ENCODE assay signal across 8 cellular contexts in genomic region chr19:43503501-43504425, GRCh38. TPM values are rescaled to one million over a fixed set of nuclear protein-coding genes. Genes with fewer than 3 reads are reported as not detected.
A peak's percentile ranks its signal among the peaks of the same experiment; 100 is the strongest.
DNase-seq lines count a peak whose midpoint lies in the region; ATAC-seq and TF ChIP-seq lines count a peak whose summit lies in the region.

No MANE protein-coding gene starts in this region.

- H3K79me2 ChIP-seq in MM.1S (ENCODE audit: low read length), result no peaks in the 10 kb centered on the region

- H3K9ac ChIP-seq in MM.1S (ENCODE audit: low read length), result peak overlapping the region; percentile 62; the same call in 1 of the 2 replicates

- no peaks in the 10 kb centered on the region for H3K4me1 ChIP-seq in HAP-1
- H3K4me1 ChIP-seq in MM.1S (ENCODE audit: low read length), result peaks cover 8% of the 10 kb centered on the region
- H3K4me1 ChIP-seq in SJSA1 (replicated peaks), result peaks cover 8% of the 10 kb centered on the region
- H3K4me1 ChIP-seq in testis, result peaks cover 11% of the 10 kb centered on the region

- ATAC-seq in omental fat pad (ENCODE audit: low FRiP score), result peak; percentile 98

- no peaks in the 10 kb centered on the region for H4K20me1 ChIP-seq in MM.1S (ENCODE audit: insufficient read depth, low read length)

- in situ Hi-C loops in HAP-1 (cut with MboI; ENCODE audit: low sequenced_read_pairs), result no loop called here

- H3F3A ChIP-seq in MM.1S (ENCODE audit: insufficient read depth, low read length), result peaks cover 4% of the 10 kb centered on the region; the same call in 1 of the 2 replicates

- H3K27ac Mint-ChIP-seq in activated naive CD4-positive, alpha-beta T cell treated with anti-CD3 and anti-CD28 coated beads for 36 hours, result peak overlapping the region; percentile 92

- peak; percentile 9 for TF ChIP-seq POLR2A in testis (IDR thresholded peaks at IDR 0.05)

- no peaks in the 10 kb centered on the region for H3K27me3 ChIP-seq in HAP-1 (ENCODE audit: low read depth)
- H3K27me3 ChIP-seq in MM.1S (replicated peaks; ENCODE audit: insufficient read depth, low read length), result no peaks in the 10 kb centered on the region
- H3K27me3 ChIP-seq in SJSA1 (replicated peaks), result no peaks in the 10 kb centered on the region
- H3K27me3 ChIP-seq in testis, result no peaks in the 10 kb centered on the region

- intact Hi-C loops in activated naive CD4-positive, alpha-beta T cell treated with anti-CD3 and anti-CD28 coated beads for 36 hours (cut with micrococcal nuclease), result loop anchor here (1.0 to 2.0 kb wide), 9 partner anchors 16 to 165 kb away; partner anchors contain the start of genes ETHE1, IRGQ, ZNF575 and ZNF576
- intact Hi-C loops in testis (cut with DNase I; ENCODE audit: low total_unique reads), result no loop called here

- H3K9me3 ChIP-seq in HAP-1, result no peaks in the 10 kb centered on the region
- no peaks in the 10 kb centered on the region for H3K9me3 ChIP-seq in MM.1S (replicated peaks; ENCODE audit: insufficient read depth, low read length)
- H3K9me3 ChIP-seq in SJSA1 (replicated peaks), result no peaks in the 10 kb centered on the region
- H3K9me3 ChIP-seq in testis, result no peaks in the 10 kb centered on the region

- peaks cover 29% of the 10 kb centered on the region for H3K4me1 Mint-ChIP-seq in activated naive CD4-positive, alpha-beta T cell treated with anti-CD3 and anti-CD28 coated beads for 36 hours (ENCODE audit: low read depth)

- H2AFZ ChIP-seq in MM.1S (ENCODE audit: low read length), result peak overlapping the region; percentile 99

- whole genome bisulfite sequencing in testis, 2 donors, result 0 to 1% methylated on average over 32 to 63 of the region's 64 CpGs

- no peaks in the 10 kb centered on the region for H3K9me2 ChIP-seq in MM.1S (replicated peaks; ENCODE audit: insufficient read depth, low read length)

- H3K36me3 ChIP-seq in HAP-1 (replicated peaks) (peaks cover 2% of the 10 kb centered on the region; the same call in 1 of the 2 replicates), MM.1S (replicated peaks; ENCODE audit: insufficient read depth, low read length) (no peaks in the 10 kb centered on the region), SJSA1 (peaks cover 7% of the 10 kb centered on the region), testis (ENCODE audit: low read depth, missing control alignments) (no peaks in the 10 kb centered on the region)

- H3K27me3 Mint-ChIP-seq in activated naive CD4-positive, alpha-beta T cell treated with anti-CD3 and anti-CD28 coated beads for 36 hours (ENCODE audit: low read depth), result no peaks in the 10 kb centered on the region

- no peaks in the 10 kb centered on the region for H3K9me3 Mint-ChIP-seq in activated naive CD4-positive, alpha-beta T cell treated with anti-CD3 and anti-CD28 coated beads for 36 hours

- H3K4me3 ChIP-seq in HAP-1 (peak overlapping the region; percentile 73), MM.1S (ENCODE audit: low read length) (peak overlapping the region; percentile 93), SJSA1 (peak overlapping the region; percentile 67), testis (peak overlapping the region; percentile 76 to 78)

- DNase-seq in GDM1 (lab: John Stamatoyannopoulos, UW) (peak; percentile 89), HAP-1 (ENCODE audit: low spot score in 2 of 2) (peak; percentile 91 to 100), MM.1S (peak; percentile 97), SJSA1 (ENCODE audit: low read depth in 1 of 2, low spot score in 2 of 2) (peak; percentile 94 to 97), glomerular endothelial cell (ENCODE audit: extremely low read depth, low read depth, low spot score) (peak; percentile 47), omental fat pad (ENCODE audit: low spot score) (peak; percentile 93), testis (peak; percentile 98)
- DNase-seq in activated naive CD4-positive, alpha-beta T cell treated with anti-CD3 and anti-CD28 coated beads for 36 hours, result peak; percentile 99

- H3K27ac ChIP-seq in MM.1S (ENCODE audit: low read length) (peak overlapping the region; percentile 34; the same call in 1 of the 2 replicates), SJSA1 (peak overlapping the region; percentile 30; the same call in 1 of the 2 replicates), testis (peak overlapping the region; percentile 78 to 89)

- peak overlapping the region; percentile 97 for H3K4me2 ChIP-seq in MM.1S (ENCODE audit: low read depth, low read length)

- H3K36me3 Mint-ChIP-seq in activated naive CD4-positive, alpha-beta T cell treated with anti-CD3 and anti-CD28 coated beads for 36 hours (ENCODE audit: low read depth), result peaks cover 8% of the 10 kb centered on the region

- H3K4me3 Mint-ChIP-seq in activated naive CD4-positive, alpha-beta T cell treated with anti-CD3 and anti-CD28 coated beads for 36 hours, result peak overlapping the region; percentile 97

- TF ChIP-seq CTCF in MM.1S (IDR thresholded peaks at IDR 0.05; ENCODE audit: low read length), result peak; percentile 20
- no peak for TF ChIP-seq CTCF in omental fat pad (IDR thresholded peaks at IDR 0.05)
- TF ChIP-seq CTCF in testis (IDR thresholded peaks at IDR 0.05), result peak in 1 of 3 experiments; percentile 17

- CTCF ChIA-PET in activated naive CD4-positive, alpha-beta T cell treated with anti-CD3 and anti-CD28 coated beads for 36 hours (lab: Charles Lee), result interaction anchor here (1.0 to 2.9 kb wide), 4 partner anchors 15 to 71 kb away, joined by 3 to 32 read pairs (median 11); no protein-coding TSS in a partner anchor

RNA-seq across cellular contexts. Expression of gene PHLDB3, which starts 0.8 kb away (rescaled TPM):
- 15.1 and 15.8 TPM in 2 replicates for total RNA-seq in SJSA1 (2014; rRNA removed; shearing (Covaris generic))
- total RNA-seq in activated naive CD4-positive, alpha-beta T cell treated with anti-CD3 and anti-CD28 coated beads for 36 hours, result 10 to 100 TPM; 12.9 to 14.9 TPM
- total RNA-seq in glomerular endothelial cell, result 8.2 and 9.6 TPM in 2 replicates
- 1 to 10 TPM; 2.0 to 8.7 (median 3.9) TPM for total RNA-seq in omental fat pad
- total RNA-seq in testis, result 10 to 100 TPM; 27.1 to 28.3 TPM
- polyA plus RNA-seq in testis (ENCODE audit: insufficient read depth, low read depth, low replicate concordance), result 62.2 TPM

RNA-seq across cellular contexts. Expression of gene ETHE1, which starts 23.2 kb away (rescaled TPM):
- total RNA-seq in SJSA1 (2014; rRNA removed; shearing (Covaris generic)), result 23.7 and 30.5 TPM in 2 replicates
- 10 to 100 TPM; 62.1 to 64.4 TPM for total RNA-seq in activated naive CD4-positive, alpha-beta T cell treated with anti-CD3 and anti-CD28 coated beads for 36 hours
- total RNA-seq in glomerular endothelial cell (44.6 and 76.0 TPM in 2 replicates), omental fat pad (10 to 100 TPM; 32.4 to 52.3 (median 41.3) TPM), testis (10 to 100 TPM; 11.2 to 11.5 TPM)
- polyA plus RNA-seq in testis (ENCODE audit: insufficient read depth, low read depth, low replicate concordance), result 13.1 TPM

RNA-seq across cellular contexts. Expression of gene ZNF575, which starts 29.2 kb away (rescaled TPM):
- total RNA-seq in SJSA1 (2014; rRNA removed; shearing (Covaris generic)), result 0.09 and 0.42 TPM in 2 replicates
- 1 to 10 TPM; 3.1 to 5.2 TPM for total RNA-seq in activated naive CD4-positive, alpha-beta T cell treated with anti-CD3 and anti-CD28 coated beads for 36 hours
- total RNA-seq in glomerular endothelial cell (not detected in 2 replicates), omental fat pad (under 1 TPM in 1 of 4 donors, not detected in 3; 0.47 TPM), testis (1 to 10 TPM; 1.1 to 1.7 TPM)
- polyA plus RNA-seq in testis (ENCODE audit: insufficient read depth, low read depth, low replicate concordance), result 2.4 TPM

RNA-seq across cellular contexts. Expression of gene LYPD3, which starts 38.4 kb away (rescaled TPM):
- 0.13 TPM in 1 of 2 replicates, not detected in the other for total RNA-seq in SJSA1 (2014; rRNA removed; shearing (Covaris generic))
- 1 to 10 TPM; 1.5 to 1.6 TPM for total RNA-seq in activated naive CD4-positive, alpha-beta T cell treated with anti-CD3 and anti-CD28 coated beads for 36 hours
- total RNA-seq in glomerular endothelial cell, result not detected in 2 replicates
- total RNA-seq in omental fat pad, result 10 to 100 TPM in 1 of 4 donors, 1 to 10 TPM in 1, under 1 TPM in 1, not detected in 1; 0.47 to 26.4 (median 1.9) TPM
- 1 to 10 TPM in 1 of 2 donors, under 1 TPM in 1; 0.71 to 1.2 TPM for total RNA-seq in testis
- 1.3 TPM for polyA plus RNA-seq in testis (ENCODE audit: insufficient read depth, low read depth, low replicate concordance)

Comparison
In these comparisons a context has a peak if more than half of its experiments do, and no peak if none do; other contexts are left out.
1. Peak in every context shown above with its lines: DNase-seq, ATAC-seq, H3K4me3 ChIP-seq and H3K27ac ChIP-seq.
2. DNase-seq: peak in every context shown above with its lines; median percentile 99 in activated naive CD4-positive, alpha-beta T cell treated with anti-CD3 and anti-CD28 coated beads for 36 hours; 98 in testis; 97 in MM.1S; 96 in HAP-1; 96 in SJSA1; 93 in omental fat pad; 89 in GDM1; 47 in glomerular endothelial cell.
3. H3K27ac ChIP-seq: peak in every context shown above with its lines; median percentile 84 in testis; 34 in MM.1S; 30 in SJSA1.